ENCODE assay signal across 13 cellular contexts in genomic region chr19:45211751-45212381, GRCh38. TPM values are rescaled to one million over a fixed set of nuclear protein-coding genes. Genes with fewer than 3 reads are reported as not detected.
DNase-seq lines count a peak whose midpoint lies in the region; ATAC-seq and TF ChIP-seq lines count a peak whose summit lies in the region.
"Had no signal": no experiment of that assay in that cellular context is flagged by ENCODE, and none has a peak within 500 bp of the region (broad histone marks: within the 10 kb centered on the region; RNA-seq: fewer than 3 reads in every experiment).

No MANE protein-coding gene starts in this region.

- DNase-seq in Calu3 (peak; percentile 78), WTC11 (ENCODE audit: low spot score) (no peak), left ventricle myocardium inferior (peak; percentile 71), ovary (peak in 3 of 5 donors; percentile 31 to 44 (median 33)), NCI-H774 (lab: John Stamatoyannopoulos, UW) (no peak), COR-L47 (lab: John Stamatoyannopoulos, UW) (no peak)
- DNase-seq in activated CD4-positive, alpha-beta T cell treated with anti-CD3 and anti-CD28 coated beads, Interleukin-2, amount 10 ng/mL, durations not matched to agents 7 days and 5 days = no peak
- DNase-seq: activated CD4-positive, CD25-positive, alpha-beta regulatory T cell; activated T-cell treated with anti-CD3 and anti-CD28 coated beads for 4 hours; foreskin keratinocyte; NCI-H187 had no signal

- CTCF ChIA-PET in Calu3 (lab: Charles Lee) = interaction anchor here (0.5 to 1.0 kb wide), 10 partner anchors 10 to 143 kb away, joined by 3 to 6 read pairs (median 3); partner anchors contain the start of genes BLOC1S3, EXOC3L2, PPP1R37 and TRAPPC6A
- CTCF ChIA-PET in WTC11 (lab: Charles Lee) = interaction anchor here (0.7 to 1.8 kb wide), 5 partner anchors 8 to 152 kb away, joined by 3 to 5 read pairs (median 3); no protein-coding TSS in a partner anchor
- CTCF ChIA-PET in activated CD4-positive, alpha-beta T cell treated with anti-CD3 and anti-CD28 coated beads, Interleukin-2, amount 10 ng/mL, durations not matched to agents 7 days and 5 days (lab: Charles Lee) = interaction anchor here (1.3 kb wide), 1 partner anchor 25 kb away, joined by 3 read pairs; no protein-coding TSS in a partner anchor

- H3K4me3 Mint-ChIP-seq in Calu3 (ENCODE audit: low read depth, unreplicated experiment) (peak overlapping the region; percentile 21), WTC11 (no peak overlapping the region)
- no peak overlapping the region for H3K4me3 Mint-ChIP-seq in activated CD4-positive, alpha-beta T cell treated with anti-CD3 and anti-CD28 coated beads, Interleukin-2, amount 10 ng/mL, durations not matched to agents 7 days and 5 days
- H3K4me3 Mint-ChIP-seq: nephron had no signal

- peaks cover 34% of the 10 kb centered on the region for H3K4me1 Mint-ChIP-seq in Calu3 (ENCODE audit: low read depth, unreplicated experiment)
- H3K4me1 Mint-ChIP-seq in WTC11 = peaks cover 15% of the 10 kb centered on the region
- peaks cover 5% of the 10 kb centered on the region for H3K4me1 Mint-ChIP-seq in activated CD4-positive, alpha-beta T cell treated with anti-CD3 and anti-CD28 coated beads, Interleukin-2, amount 10 ng/mL, durations not matched to agents 7 days and 5 days

- ATAC-seq in WTC11 (peak; percentile 18; the same call in 1 of the 2 replicates), HG02610 (IDR thresholded peaks at IDR 0.05; ENCODE audit: unreplicated experiment) (no peak)
- ATAC-seq: foreskin keratinocyte had no signal

- H3K36me3 Mint-ChIP-seq in Calu3 (ENCODE audit: insufficient read depth, unreplicated experiment) (peaks cover 16% of the 10 kb centered on the region), WTC11 (no peaks in the 10 kb centered on the region)
- H3K36me3 Mint-ChIP-seq in activated CD4-positive, alpha-beta T cell treated with anti-CD3 and anti-CD28 coated beads, Interleukin-2, amount 10 ng/mL, durations not matched to agents 7 days and 5 days (ENCODE audit: low read depth) = no peaks in the 10 kb centered on the region

- H3K4me3 ChIP-seq in left ventricle myocardium inferior (peak overlapping the region; percentile 9), ovary (no peak overlapping the region)

- intact Hi-C loops in Calu3 (cut with micrococcal nuclease; ENCODE audit: unreplicated experiment) (no loop called here), left ventricle myocardium inferior (cut with micrococcal nuclease) (no loop called here), ovary (cut with DNase I) (no loop called here)

- TF ChIP-seq POLR2A in ovary (IDR thresholded peaks at IDR 0.05) = no peak

- H3K27ac ChIP-seq in left ventricle myocardium inferior (replicated peaks) (peak overlapping the region; percentile 77), ovary (no peak overlapping the region)
- H3K27ac ChIP-seq: foreskin keratinocyte had no signal

- H3K9me3 Mint-ChIP-seq in Calu3 (ENCODE audit: low read depth, unreplicated experiment) (no peaks in the 10 kb centered on the region), WTC11 (no peaks in the 10 kb centered on the region)
- H3K9me3 Mint-ChIP-seq in activated CD4-positive, alpha-beta T cell treated with anti-CD3 and anti-CD28 coated beads, Interleukin-2, amount 10 ng/mL, durations not matched to agents 7 days and 5 days = no peaks in the 10 kb centered on the region
- H3K9me3 Mint-ChIP-seq: nephron had no signal

- H3K27ac Mint-ChIP-seq in Calu3 (ENCODE audit: unreplicated experiment) (peak overlapping the region; percentile 53), WTC11 (no peak overlapping the region)
- no peak overlapping the region for H3K27ac Mint-ChIP-seq in activated CD4-positive, alpha-beta T cell treated with anti-CD3 and anti-CD28 coated beads, Interleukin-2, amount 10 ng/mL, durations not matched to agents 7 days and 5 days

- no peaks in the 10 kb centered on the region for H3K27me3 Mint-ChIP-seq in Calu3 (ENCODE audit: unreplicated experiment)
- peaks cover 36% of the 10 kb centered on the region for H3K27me3 Mint-ChIP-seq in WTC11 (ENCODE audit: low read depth)
- peaks cover 33% of the 10 kb centered on the region for H3K27me3 Mint-ChIP-seq in activated CD4-positive, alpha-beta T cell treated with anti-CD3 and anti-CD28 coated beads, Interleukin-2, amount 10 ng/mL, durations not matched to agents 7 days and 5 days

- no TSS peak for BruUV-seq in Calu3 (replicated peaks; lab: Mats Ljungman, UMichigan)

- 29 to 37% (median 32%) methylated on average over 17 of the region's 17 CpGs for WGBS in ovary, 3 donors

- no peak for TF ChIP-seq EP300 in ovary (IDR thresholded peaks at IDR 0.05)

- TF ChIP-seq CTCF in Calu3 (IDR thresholded peaks at IDR 0.05; ENCODE audit: unreplicated experiment) = no peak
- no peak for TF ChIP-seq CTCF in WTC11 (IDR thresholded peaks at IDR 0.05)
- no peak for TF ChIP-seq CTCF in left ventricle myocardium inferior (IDR thresholded peaks at IDR 0.05; ENCODE audit: borderline replicate concordance)
- no peak for TF ChIP-seq CTCF in ovary (IDR thresholded peaks at IDR 0.05)

- peaks cover 60% of the 10 kb centered on the region for H3K27me3 ChIP-seq in left ventricle myocardium inferior (ENCODE audit: low read depth)
- no peaks in the 10 kb centered on the region for H3K27me3 ChIP-seq in ovary

- no peaks in the 10 kb centered on the region for H3K9me3 ChIP-seq in left ventricle myocardium inferior (replicated peaks)
- no peaks in the 10 kb centered on the region for H3K9me3 ChIP-seq in ovary

- H3K36me3 ChIP-seq in left ventricle myocardium inferior (no peaks in the 10 kb centered on the region), ovary (no peaks in the 10 kb centered on the region)

- peaks cover 27% of the 10 kb centered on the region for H3K4me1 ChIP-seq in left ventricle myocardium inferior
- no peaks in the 10 kb centered on the region for H3K4me1 ChIP-seq in ovary (ENCODE audit: insufficient read depth)
- H3K4me1 ChIP-seq: foreskin keratinocyte had no signal

- POLR2A ChIA-PET in WTC11 (lab: Charles Lee) = no interaction called here
- POLR2A ChIA-PET in activated CD4-positive, alpha-beta T cell treated with anti-CD3 and anti-CD28 coated beads, Interleukin-2, amount 10 ng/mL, durations not matched to agents 7 days and 5 days (lab: Charles Lee) = no interaction called here

TF ChIP-seq in WTC11, 78 proteins besides CTCF, POLR2A, EP300 and RAD21:
- TF ChIP-seq JUN (CRISPR knock-in tag; IDR thresholded peaks at IDR 0.05) (no peak), TCF7 (CRISPR knock-in tag; IDR thresholded peaks at IDR 0.05; ENCODE audit: low read depth) (0 out of 2 replicates have a peak, but pooled peaks have one; percentile 26)

RNA-seq across cellular contexts. Expression of gene BLOC1S3, which starts 33.3 kb away (rescaled TPM):
- total RNA-seq in Calu3 (2022) = 22.7 and 25.2 TPM in 2 replicates
- total RNA-seq in WTC11 (2021) = 9.0 to 10.8 TPM (median 10.0 TPM) in 3 replicates
- 3.5 TPM for total RNA-seq in left ventricle myocardium inferior
- total RNA-seq in ovary = 10 to 100 TPM in 4 of 7 donors, 1 to 10 TPM in 3; 4.1 to 12.6 (median 11.9) TPM
- polyA plus RNA-seq in ovary = 10 to 100 TPM in 1 of 2 donors, 1 to 10 TPM in 1; 5.2 to 11.3 TPM
- total RNA-seq in activated CD4-positive, alpha-beta T cell treated with anti-CD3 and anti-CD28 coated beads, Interleukin-2, amount 10 ng/mL, durations not matched to agents 7 days and 5 days = 10 to 100 TPM; 15.3 to 19.7 TPM

RNA-seq across cellular contexts. Expression of gene EXOC3L2, which starts 33.3 kb away (rescaled TPM):
- total RNA-seq in Calu3 (2022) (not detected in 2 replicates), WTC11 (2021) (2.7 to 3.5 TPM (median 3.1 TPM) in 3 replicates), left ventricle myocardium inferior (1.8 TPM), ovary (1 to 10 TPM in 5 of 7 donors, under 1 TPM in 1, not detected in 1; 0.80 to 3.2 (median 1.4) TPM)
- 1 to 10 TPM in 1 of 2 donors, under 1 TPM in 1; 0.63 to 1.4 TPM for polyA plus RNA-seq in ovary
- not detected for total RNA-seq in activated CD4-positive, alpha-beta T cell treated with anti-CD3 and anti-CD28 coated beads, Interleukin-2, amount 10 ng/mL, durations not matched to agents 7 days and 5 days

RNA-seq across cellular contexts. Expression of gene TRAPPC6A, which starts 33.8 kb away (rescaled TPM):
- total RNA-seq in Calu3 (2022) = 55.7 and 57.0 TPM in 2 replicates
- total RNA-seq in WTC11 (2021) = 59.7 to 75.8 TPM (median 67.1 TPM) in 3 replicates
- total RNA-seq in left ventricle myocardium inferior = 15.8 TPM
- 10 to 100 TPM; 14.2 to 32.9 (median 23.4) TPM for total RNA-seq in ovary
- polyA plus RNA-seq in ovary = 10 to 100 TPM in 1 of 2 donors, 1 to 10 TPM in 1; 1.8 to 33.7 TPM
- total RNA-seq in activated CD4-positive, alpha-beta T cell treated with anti-CD3 and anti-CD28 coated beads, Interleukin-2, amount 10 ng/mL, durations not matched to agents 7 days and 5 days = 10 to 100 TPM; 55.1 to 64.2 TPM

RNA-seq across cellular contexts. Expression of gene MARK4, which starts 39.2 kb away (rescaled TPM):
- total RNA-seq in Calu3 (2022) = 45.9 and 50.3 TPM in 2 replicates
- 58.5 to 60.8 TPM (median 58.6 TPM) in 3 replicates for total RNA-seq in WTC11 (2021)
- 26.5 TPM for total RNA-seq in left ventricle myocardium inferior
- total RNA-seq in ovary = 10 to 100 TPM; 14.2 to 53.3 (median 43.1) TPM
- polyA plus RNA-seq in ovary = 10 to 100 TPM; 24.6 to 51.5 TPM
- 10 to 100 TPM; 19.5 to 19.6 TPM for total RNA-seq in activated CD4-positive, alpha-beta T cell treated with anti-CD3 and anti-CD28 coated beads, Interleukin-2, amount 10 ng/mL, durations not matched to agents 7 days and 5 days

RNA-seq across cellular contexts. Expression of gene NKPD1, which starts 51.1 kb away (rescaled TPM):
- total RNA-seq in Calu3 (2022) = 0.64 TPM in 2 replicates
- 0.57 to 1.1 TPM (median 0.76 TPM) in 3 replicates for total RNA-seq in WTC11 (2021)
- total RNA-seq in left ventricle myocardium inferior = 0.05 TPM
- under 1 TPM; 0.15 to 0.57 (median 0.20) TPM for total RNA-seq in ovary
- polyA plus RNA-seq in ovary = under 1 TPM in 1 of 2 donors, not detected in 1; 0.11 TPM
- total RNA-seq in activated CD4-positive, alpha-beta T cell treated with anti-CD3 and anti-CD28 coated beads, Interleukin-2, amount 10 ng/mL, durations not matched to agents 7 days and 5 days = under 1 TPM in 1 of 2 experiments, not detected in 1; 0.17 TPM

Comparison
In these comparisons a context has a peak if more than half of its experiments do, and no peak if none do; other contexts are left out.
1. DNase-seq: peak in Calu3 (single experiment), left ventricle myocardium inferior (single experiment) and ovary (3 of 5); none in WTC11 (single experiment), NCI-H774 (single experiment), activated CD4-positive, alpha-beta T cell treated with anti-CD3 and anti-CD28 coated beads, Interleukin-2, amount 10 ng/mL, durations not matched to agents 7 days and 5 days (single experiment) and COR-L47 (single experiment).